In the genomic region with DNA sequence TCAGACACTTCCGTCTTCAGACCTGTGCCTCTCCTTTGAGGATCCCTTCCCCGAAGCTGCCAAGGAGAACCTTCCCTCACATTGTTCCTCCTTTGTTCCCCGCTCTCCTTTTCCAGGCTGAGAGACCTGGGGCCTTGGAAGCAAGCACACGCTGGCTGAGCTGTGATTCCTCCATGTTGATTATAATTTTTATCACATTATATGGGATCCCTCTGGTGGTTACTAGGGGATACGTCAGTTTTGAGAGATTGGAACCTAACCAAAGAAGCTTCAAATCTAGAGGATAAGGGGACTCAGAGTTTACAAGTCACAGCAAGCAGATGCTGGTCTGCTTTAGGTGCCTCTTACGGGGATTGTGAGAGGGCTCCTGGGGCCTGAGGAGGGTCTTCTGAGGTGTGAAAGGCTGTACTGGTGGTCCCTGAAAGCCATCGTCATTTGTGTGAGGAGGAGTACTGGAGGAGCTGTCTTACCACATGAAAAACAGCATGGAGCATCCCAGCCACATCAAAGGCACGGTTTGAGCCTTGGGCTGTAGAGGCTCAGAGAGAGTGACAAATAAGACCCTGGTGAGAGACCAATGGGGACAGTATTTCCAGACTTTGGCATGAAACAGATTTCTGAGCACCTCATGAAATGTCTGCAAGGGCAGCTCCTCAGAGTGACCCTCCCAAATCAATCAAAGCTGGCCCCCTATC, we compare ENCODE assay signal across 8 cellular contexts.
DNase-seq lines count a peak whose midpoint lies in the region; ATAC-seq and TF ChIP-seq lines count a peak whose summit lies in the region.

No MANE protein-coding gene starts in this region.

- no peaks in the 10 kb centered on the region for H3K36me3 Mint-ChIP-seq in activated T-cell treated with anti-CD3 and anti-CD28 coated beads, Interleukin-2, amount 50 U/mL, for 24 hours (ENCODE audit: low read depth)
- H3K36me3 Mint-ChIP-seq in activated CD4-positive, alpha-beta memory T cell treated with anti-CD3 and anti-CD28 coated beads for 36 hours, result no peaks in the 10 kb centered on the region

- H3K4me2 ChIP-seq in fibroblast of lung (ENCODE audit: extremely low read depth, insufficient read depth, low read length), result no peak overlapping the region

- H3K4me3 ChIP-seq in fibroblast of lung (replicated peaks in 1 of 4; ENCODE audit: control extremely low read depth in 1 of 4, insufficient read depth in 1 of 4, low read depth in 3 of 4, low read length in 4 of 4), result no peak overlapping the region
- no peak overlapping the region for H3K4me3 ChIP-seq in skeletal muscle cell (ENCODE audit: low read depth, low read length)

- H3K27ac Mint-ChIP-seq in activated T-cell treated with anti-CD3 and anti-CD28 coated beads, Interleukin-2, amount 50 U/mL, for 24 hours, result no peak overlapping the region
- H3K27ac Mint-ChIP-seq in activated CD4-positive, alpha-beta memory T cell treated with anti-CD3 and anti-CD28 coated beads for 36 hours, result no peak overlapping the region

- no peaks in the 10 kb centered on the region for H3K27me3 Mint-ChIP-seq in activated T-cell treated with anti-CD3 and anti-CD28 coated beads, Interleukin-2, amount 50 U/mL, for 24 hours
- H3K27me3 Mint-ChIP-seq in activated CD4-positive, alpha-beta memory T cell treated with anti-CD3 and anti-CD28 coated beads for 36 hours, result no peaks in the 10 kb centered on the region

- peak; percentile 34 to 55 for TF ChIP-seq CTCF in fibroblast of lung (conservative IDR thresholded peaks at IDR 0.05 in 1 of 2, IDR thresholded peaks at IDR 0.05 in 1 of 2; ENCODE audit: low read depth in 1 of 2, low read length in 2 of 2)

- no peaks in the 10 kb centered on the region for H3K9me3 Mint-ChIP-seq in activated T-cell treated with anti-CD3 and anti-CD28 coated beads, Interleukin-2, amount 50 U/mL, for 24 hours
- no peaks in the 10 kb centered on the region for H3K9me3 Mint-ChIP-seq in activated CD4-positive, alpha-beta memory T cell treated with anti-CD3 and anti-CD28 coated beads for 36 hours

- no peaks in the 10 kb centered on the region for H3K27me3 ChIP-seq in fibroblast of lung (ENCODE audit: control insufficient read depth, insufficient read depth, low read length)

- DNase-seq in NCI-H2171 treated with DMSO at 0.1 percent for 48 hours (lab: John Stamatoyannopoulos, UW) (peak; percentile 35), NCI-H2171 (lab: John Stamatoyannopoulos, UW) (no peak), NCI-H69 (lab: John Stamatoyannopoulos, UW) (peak; percentile 75), fibroblast of lung (ENCODE audit: low read depth in 2 of 2) (peak; percentile 51 to 67), skeletal muscle cell (ENCODE audit: low read depth) (peak; percentile 21)
- DNase-seq in activated T-cell treated with anti-CD3 and anti-CD28 coated beads, Interleukin-2, amount 50 U/mL, for 24 hours, result no peak
- DNase-seq in activated CD4-positive, alpha-beta memory T cell treated with anti-CD3 and anti-CD28 coated beads for 36 hours, result no peak

- H4K20me1 ChIP-seq in fibroblast of lung (ENCODE audit: control insufficient read depth, extremely low read depth, insufficient read depth, low read length), result no peaks in the 10 kb centered on the region

- CTCF ChIA-PET in activated CD4-positive, alpha-beta memory T cell treated with anti-CD3 and anti-CD28 coated beads for 36 hours (lab: Charles Lee), result interaction anchor here (0.6 to 4.8 kb wide), 9 partner anchors 15 to 598 kb away, joined by 3 to 48 read pairs (median 4); no protein-coding TSS in a partner anchor

- no peaks in the 10 kb centered on the region for H3K9me3 ChIP-seq in fibroblast of lung (ENCODE audit: control insufficient read depth, insufficient read depth, low read depth, low read length)

- no peak overlapping the region for H3K4me3 Mint-ChIP-seq in activated T-cell treated with anti-CD3 and anti-CD28 coated beads, Interleukin-2, amount 50 U/mL, for 24 hours
- H3K4me3 Mint-ChIP-seq in activated CD4-positive, alpha-beta memory T cell treated with anti-CD3 and anti-CD28 coated beads for 36 hours, result no peak overlapping the region

- ATAC-seq in HG02840 (IDR thresholded peaks at IDR 0.05; ENCODE audit: low FRiP score, unreplicated experiment), result no peak

- intact Hi-C loops in activated CD4-positive, alpha-beta memory T cell treated with anti-CD3 and anti-CD28 coated beads for 36 hours (cut with micrococcal nuclease), result loop anchor here (2.0 kb wide), 1 partner anchor 235 kb away; no protein-coding TSS in a partner anchor

- POLR2A ChIA-PET in activated CD4-positive, alpha-beta memory T cell treated with anti-CD3 and anti-CD28 coated beads for 36 hours (lab: Charles Lee), result no interaction called here

- H3K36me3 ChIP-seq in fibroblast of lung (ENCODE audit: control insufficient read depth, insufficient read depth, low read length), result no peaks in the 10 kb centered on the region

- peak overlapping the region; percentile 32 for H2AFZ ChIP-seq in fibroblast of lung (ENCODE audit: low read length)

- H3K27ac ChIP-seq in fibroblast of lung (ENCODE audit: insufficient read depth, low read length), result no peak overlapping the region

- H3K4me1 ChIP-seq in fibroblast of lung (ENCODE audit: control insufficient read depth, extremely low read depth, insufficient read depth, low read length), result no peaks in the 10 kb centered on the region

- H3K9ac ChIP-seq in fibroblast of lung (ENCODE audit: insufficient read depth, low read length), result no peak overlapping the region

- peaks cover 4% of the 10 kb centered on the region for H3K4me1 Mint-ChIP-seq in activated T-cell treated with anti-CD3 and anti-CD28 coated beads, Interleukin-2, amount 50 U/mL, for 24 hours (ENCODE audit: low read depth)
- no peaks in the 10 kb centered on the region for H3K4me1 Mint-ChIP-seq in activated CD4-positive, alpha-beta memory T cell treated with anti-CD3 and anti-CD28 coated beads for 36 hours (ENCODE audit: low read depth)

- no peaks in the 10 kb centered on the region for H3K79me2 ChIP-seq in fibroblast of lung (ENCODE audit: control insufficient read depth, insufficient read depth, low read length)

Comparison
In these comparisons a context has a peak if more than half of its experiments do, and no peak if none do; other contexts are left out.
1. DNase-seq: peak in NCI-H2171 treated with DMSO at 0.1 percent for 48 hours (single experiment), NCI-H69 (single experiment), fibroblast of lung (2 of 2) and skeletal muscle cell (single experiment); none in NCI-H2171 (single experiment), activated T-cell treated with anti-CD3 and anti-CD28 coated beads, Interleukin-2, amount 50 U/mL, for 24 hours (single experiment) and activated CD4-positive, alpha-beta memory T cell treated with anti-CD3 and anti-CD28 coated beads for 36 hours (single experiment).